In genomic region chr5:133938039-133938821, GRCh38 we compare ENCODE assay signal across 15 cellular contexts. TPM values are rescaled to one million over a fixed set of nuclear protein-coding genes. Genes with fewer than 3 reads are reported as not detected.
DNase-seq lines count a peak whose midpoint lies in the region; ATAC-seq and TF ChIP-seq lines count a peak whose summit lies in the region.
"Had no signal": no experiment of that assay in that cellular context is flagged by ENCODE, and none has a peak within 500 bp of the region (broad histone marks: within the 10 kb centered on the region; RNA-seq: fewer than 3 reads in every experiment).

No MANE protein-coding gene starts in this region.

- no peak for TF ChIP-seq POLR2A in stomach (IDR thresholded peaks at IDR 0.05)

- H3K36me3 ChIP-seq in stomach = no peaks in the 10 kb centered on the region

- peak overlapping the region in 2 of 5 donors; percentile 25 to 27 for H3K27ac ChIP-seq in stomach
- H3K27ac ChIP-seq: psoas muscle had no signal

- WGBS in stomach, 5 donors = 40 to 53% (median 42%) methylated on average over 6 of the region's 6 CpGs

- intact Hi-C loops in stomach (cut with DNase I; ENCODE audit: low total_unique reads) = loop anchor here (10.0 kb wide), 1 partner anchor 513 kb away; no protein-coding TSS in a partner anchor

- peaks cover 4 to 23% (median 18%) of the 10 kb centered on the region in 4 donors for H3K4me1 ChIP-seq in stomach
- H3K4me1 ChIP-seq: psoas muscle had no signal

- no peak for TF ChIP-seq EP300 in stomach (IDR thresholded peaks at IDR 0.05)

- H3K27me3 ChIP-seq in stomach = no peaks in the 10 kb centered on the region

- no peak for ATAC-seq in GM19397 (IDR thresholded peaks at IDR 0.05; ENCODE audit: unreplicated experiment)
- no peak for ATAC-seq in GM21619 (IDR thresholded peaks at IDR 0.05; ENCODE audit: unreplicated experiment)
- ATAC-seq: activated CD8-positive, alpha-beta T cell treated with anti-CD3 and anti-CD28 coated beads, Interleukin-2, amount 10 ng/mL, durations not matched to agents 7 days and 5 days; Panc1; psoas muscle had no signal

- TF ChIP-seq CTCF in fibroblast of the aortic adventitia (IDR thresholded peaks at IDR 0.05; ENCODE audit: insufficient read depth, low read length) = no peak
- no peak for TF ChIP-seq CTCF in stomach (IDR thresholded peaks at IDR 0.05)

- H3K9me3 ChIP-seq in stomach = no peaks in the 10 kb centered on the region
- H3K9me3 ChIP-seq: psoas muscle had no signal

- DNase-seq in activated effector memory CD4-positive, alpha-beta T cell treated with anti-CD3 and anti-CD28 coated beads, Interleukin-2, amount 50 U/mL, for 16 hours = peak; percentile 5
- no peak for DNase-seq in activated effector memory CD4-positive, alpha-beta T cell treated with Interleukin-2 at 50 U/mL for 16 hours
- DNase-seq in OCI-M1 (lab: John Stamatoyannopoulos, UW) = peak; percentile 91
- DNase-seq in fibroblast of the aortic adventitia (ENCODE audit: low read depth) = peak; percentile 21
- peak; percentile 51 for DNase-seq in stomach
- no peak for DNase-seq in germinal center (ENCODE audit: low spot score)
- DNase-seq: activated CD8-positive, alpha-beta T cell treated with anti-CD3 and anti-CD28 coated beads, Interleukin-2, amount 10 ng/mL, durations not matched to agents 7 days and 5 days; activated naive CD4-positive, alpha-beta T cell treated with anti-CD3 and anti-CD28 coated beads, Interleukin-2, amount 10 ng/mL, durations not matched to agents 7 days and 5 days; DMS79; effector CD8-positive, alpha-beta T cell; psoas muscle; trophoblast cell had no signal

- H3K4me3 ChIP-seq in fibroblast of the aortic adventitia (ENCODE audit: low read depth, low read length) = no peak overlapping the region
- no peak overlapping the region for H3K4me3 ChIP-seq in stomach
- H3K4me3 ChIP-seq: psoas muscle had no signal

RNA-seq across cellular contexts. Expression of gene C5orf15, which starts 30.2 kb away (rescaled TPM):
- total RNA-seq in fibroblast of the aortic adventitia (ENCODE audit: low replicate concordance) (31.1 and 66.6 TPM in 2 replicates), stomach (10 to 100 TPM in 4 of 5 donors, 1 to 10 TPM in 1; 2.9 to 77.8 (median 31.2) TPM)
- 10 to 100 TPM; 16.9 to 18.2 (median 17.7) TPM for polyA plus RNA-seq in stomach

Comparison
In these comparisons a context has a peak if more than half of its experiments do, and no peak if none do; other contexts are left out.
1. DNase-seq: peak in activated effector memory CD4-positive, alpha-beta T cell treated with anti-CD3 and anti-CD28 coated beads, Interleukin-2, amount 50 U/mL, for 16 hours (single experiment), OCI-M1 (single experiment), fibroblast of the aortic adventitia (single experiment) and stomach (single experiment); none in activated effector memory CD4-positive, alpha-beta T cell treated with Interleukin-2 at 50 U/mL for 16 hours (single experiment) and germinal center (single experiment).